In the genomic region with DNA sequence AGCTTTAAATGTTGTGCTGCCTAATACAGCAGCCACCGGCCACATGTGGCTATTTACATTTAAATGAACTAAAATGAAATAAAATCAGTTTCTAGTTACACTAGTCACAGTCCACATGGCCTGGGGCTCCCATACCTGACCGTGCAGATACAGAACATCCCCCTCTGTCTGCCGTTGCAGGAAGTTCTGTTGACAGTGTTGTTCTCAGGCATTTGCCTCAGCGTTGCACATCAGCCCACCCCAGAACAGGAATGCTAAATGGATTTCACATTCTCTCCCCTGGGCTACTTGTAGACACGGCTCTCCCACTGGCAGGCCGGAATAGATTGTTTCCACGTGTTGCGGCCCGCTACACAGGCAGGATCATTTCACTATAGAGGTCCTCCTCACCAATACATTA, we compare ENCODE assay signal across 10 cellular contexts. TPM values are rescaled to one million over a fixed set of nuclear protein-coding genes. Genes with fewer than 3 reads are reported as not detected.
DNase-seq lines count a peak whose midpoint lies in the region; ATAC-seq and TF ChIP-seq lines count a peak whose summit lies in the region.
"Had no signal": no experiment of that assay in that cellular context is flagged by ENCODE, and none has a peak within 500 bp of the region (broad histone marks: within the 10 kb centered on the region; RNA-seq: fewer than 3 reads in every experiment).

No MANE protein-coding gene starts in this region.

- no peaks in the 10 kb centered on the region for H3K9me3 Mint-ChIP-seq in activated CD8-positive, alpha-beta T cell treated with anti-CD3 and anti-CD28 coated beads for 36 hours
- H3K9me3 Mint-ChIP-seq: dendritic cell treated with granulocyte-macrophage colony-stimulating factor and Interleukin-4, amounts not matched to agents 40 ng/mL and 50 ng/mL, for 4 days had no signal

- intact Hi-C loops in HCT116 (cut with micrococcal nuclease) = loop anchor here (10.0 kb wide), 1 partner anchor 93 kb away; no protein-coding TSS in a partner anchor
- intact Hi-C loops in activated CD8-positive, alpha-beta T cell treated with anti-CD3 and anti-CD28 coated beads for 36 hours (cut with micrococcal nuclease) = no loop called here
- intact Hi-C loops in mucosa of descending colon (cut with DNase I, micrococcal nuclease) = no loop called here

- peak; percentile 41 for TF ChIP-seq RAD21 in HCT116 (IDR thresholded peaks at IDR 0.05; ENCODE audit: low read depth)

- RAD21 ChIA-PET in HCT116 (lab: Charles Lee; ENCODE audit: low non-redundant PET in 1 of 2, low total read pairs in 2 of 2, uncharacterized antibody in 2 of 2, unreplicated experiment in 2 of 2) = no interaction called here

- 0 out of 3 replicates have a peak, but pooled peaks have one; percentile 51 for ATAC-seq in DND-41 (ENCODE audit: insufficient read depth, low read depth)
- ATAC-seq in HCT116 = peak; percentile 54; the same call in 1 of the 2 replicates
- no peak for ATAC-seq in activated CD8-positive, alpha-beta T cell treated with anti-CD3 and anti-CD28 coated beads for 36 hours
- no peak for ATAC-seq in HG03159 (IDR thresholded peaks at IDR 0.05; ENCODE audit: unreplicated experiment)
- ATAC-seq in mucosa of descending colon = no peak
- ATAC-seq in GM21360 (IDR thresholded peaks at IDR 0.05; ENCODE audit: unreplicated experiment) = no peak
- ATAC-seq: T-helper 17 cell had no signal

- H3K9me2 ChIP-seq in HCT116 (ENCODE audit: insufficient read depth) = no peaks in the 10 kb centered on the region

- no TSS peak for BruUV-seq in HCT116 (replicated peaks; lab: Mats Ljungman, UMichigan)

- H3K9ac ChIP-seq in DND-41 (ENCODE audit: low read depth, low read length) = no peak overlapping the region
- no peak overlapping the region for H3K9ac ChIP-seq in HCT116 (ENCODE audit: low read length)

- H3K4me3 ChIP-seq in DND-41 (ENCODE audit: low read depth in 1 of 2, low read length in 2 of 2) = no peak overlapping the region
- no peak overlapping the region for H3K4me3 ChIP-seq in HCT116 (replicated peaks in 1 of 2; ENCODE audit: low read depth in 1 of 2, low read length in 2 of 2)
- no peak overlapping the region for H3K4me3 ChIP-seq in kidney epithelial cell (ENCODE audit: low read depth, low read length)
- H3K4me3 ChIP-seq in mucosa of descending colon = no peak overlapping the region

- no peak for TF ChIP-seq POLR2A in HCT116 (IDR thresholded peaks at IDR 0.05; ENCODE audit: borderline replicate concordance, extremely low read depth, insufficient read depth, insufficient read length)

- H3K79me2 ChIP-seq in DND-41 (ENCODE audit: insufficient read depth, low read length) = no peaks in the 10 kb centered on the region
- no peaks in the 10 kb centered on the region for H3K79me2 ChIP-seq in HCT116 (ENCODE audit: insufficient read depth, low read length)

- CTCF ChIA-PET in HCT116 (lab: Charles Lee) = no interaction called here
- CTCF ChIA-PET in activated CD8-positive, alpha-beta T cell treated with anti-CD3 and anti-CD28 coated beads for 36 hours (lab: Charles Lee) = no interaction called here

- no peak overlapping the region for H2AFZ ChIP-seq in DND-41 (ENCODE audit: low read depth, low read length)
- no peak overlapping the region for H2AFZ ChIP-seq in HCT116 (ENCODE audit: low read depth, low read length, poor library complexity, severe bottlenecking)

- H3K27ac ChIP-seq in DND-41 (ENCODE audit: low read length) (no peak overlapping the region), HCT116 (ENCODE audit: low read depth, low read length) (no peak overlapping the region)

- H3K9me3 ChIP-seq in DND-41 (ENCODE audit: insufficient read depth, low read length, severe bottlenecking) (no peaks in the 10 kb centered on the region), HCT116 (ENCODE audit: control insufficient read depth in 1 of 2, insufficient read depth in 1 of 2, low read depth in 1 of 2, low read length in 2 of 2) (no peaks in the 10 kb centered on the region), mucosa of descending colon (no peaks in the 10 kb centered on the region)

- POLR2A ChIA-PET in HCT116 (lab: Charles Lee) = no interaction called here
- POLR2A ChIA-PET in activated CD8-positive, alpha-beta T cell treated with anti-CD3 and anti-CD28 coated beads for 36 hours (lab: Charles Lee) = no interaction called here

- H3K27me3 ChIP-seq in DND-41 (ENCODE audit: insufficient read depth, low read length, poor library complexity) (no peaks in the 10 kb centered on the region), HCT116 (ENCODE audit: insufficient read depth, low read length) (no peaks in the 10 kb centered on the region), kidney epithelial cell (ENCODE audit: control insufficient read depth, insufficient read depth, low read length) (no peaks in the 10 kb centered on the region)

- H3K4me1 ChIP-seq in DND-41 (ENCODE audit: insufficient read depth, low read length) (peaks cover 3% of the 10 kb centered on the region), HCT116 (ENCODE audit: control insufficient read depth in 1 of 2, insufficient read depth in 2 of 2, low read length in 2 of 2) (no peaks in the 10 kb centered on the region), mucosa of descending colon (ENCODE audit: low read depth) (no peaks in the 10 kb centered on the region)

- no peaks in the 10 kb centered on the region for H3K4me1 Mint-ChIP-seq in activated CD8-positive, alpha-beta T cell treated with anti-CD3 and anti-CD28 coated beads for 36 hours (ENCODE audit: low read depth)
- H3K4me1 Mint-ChIP-seq: T-helper 17 cell had no signal

- H3K4me2 ChIP-seq in DND-41 (ENCODE audit: insufficient read depth, low read length) = no peak overlapping the region
- no peak overlapping the region for H3K4me2 ChIP-seq in HCT116 (ENCODE audit: low read length)

- no peak overlapping the region for H3K27ac Mint-ChIP-seq in activated CD8-positive, alpha-beta T cell treated with anti-CD3 and anti-CD28 coated beads for 36 hours
- H3K27ac Mint-ChIP-seq: dendritic cell treated with granulocyte-macrophage colony-stimulating factor and Interleukin-4, amounts not matched to agents 40 ng/mL and 50 ng/mL, for 4 days; T-helper 17 cell had no signal

- TF ChIP-seq CTCF in DND-41 (IDR thresholded peaks at IDR 0.05; ENCODE audit: borderline replicate concordance, extremely low read depth, low read length, poor library complexity, severe bottlenecking) (peak; percentile 53), HCT116 (IDR thresholded peaks at IDR 0.05 in 2 of 3, conservative IDR thresholded peaks at IDR 0.05 in 1 of 3; ENCODE audit: borderline replicate concordance in 1 of 3, insufficient read depth in 1 of 3, low read depth in 2 of 3, low read length in 2 of 3) (peak; percentile 13 to 52 (median 48); a peak in 5 of 6 replicates), kidney epithelial cell (IDR thresholded peaks at IDR 0.05; ENCODE audit: insufficient read depth, low read length, poor library complexity, severe bottlenecking) (peak; percentile 45), mucosa of descending colon (IDR thresholded peaks at IDR 0.05) (no peak)
- no peak for TF ChIP-seq CTCF in activated CD8-positive, alpha-beta T cell treated with anti-CD3 and anti-CD28 coated beads for 36 hours (IDR thresholded peaks at IDR 0.05)

- peaks cover 3% of the 10 kb centered on the region for H3K27me3 Mint-ChIP-seq in activated CD8-positive, alpha-beta T cell treated with anti-CD3 and anti-CD28 coated beads for 36 hours
- H3K27me3 Mint-ChIP-seq: dendritic cell treated with granulocyte-macrophage colony-stimulating factor and Interleukin-4, amounts not matched to agents 40 ng/mL and 50 ng/mL, for 4 days had no signal

- no peak for DNase-seq in DND-41
- DNase-seq in HCT116 (ENCODE audit: low read depth, low spot score) = no peak
- peak; percentile 24 for DNase-seq in activated CD8-positive, alpha-beta T cell treated with anti-CD3 and anti-CD28 coated beads for 36 hours
- DNase-seq in kidney epithelial cell (ENCODE audit: low read depth) = no peak
- no peak for DNase-seq in central memory CD4-positive, alpha-beta T cell
- DNase-seq in mucosa of descending colon = no peak
- DNase-seq: T-helper 17 cell had no signal

- H3K36me3 ChIP-seq in DND-41 (ENCODE audit: insufficient read depth, low read length) = no peaks in the 10 kb centered on the region
- peaks cover 39 to 90% of the 10 kb centered on the region in 2 experiments; a peak in 3 of 4 replicates for H3K36me3 ChIP-seq in HCT116 (ENCODE audit: control insufficient read depth in 1 of 2, insufficient read depth in 2 of 2, low read length in 2 of 2)
- H3K36me3 ChIP-seq in kidney epithelial cell (ENCODE audit: control insufficient read depth, insufficient read depth, low read length) = peaks cover 13% of the 10 kb centered on the region
- peaks cover 10% of the 10 kb centered on the region for H3K36me3 ChIP-seq in mucosa of descending colon (ENCODE audit: low read depth)

- no peaks in the 10 kb centered on the region for H4K20me1 ChIP-seq in DND-41 (ENCODE audit: insufficient read depth, low read length)
- no peaks in the 10 kb centered on the region for H4K20me1 ChIP-seq in HCT116 (ENCODE audit: insufficient read depth)

- no peak overlapping the region for H3K4me3 Mint-ChIP-seq in activated CD8-positive, alpha-beta T cell treated with anti-CD3 and anti-CD28 coated beads for 36 hours
- H3K4me3 Mint-ChIP-seq: dendritic cell treated with granulocyte-macrophage colony-stimulating factor and Interleukin-4, amounts not matched to agents 40 ng/mL and 50 ng/mL, for 4 days; T-helper 17 cell had no signal

- no peaks in the 10 kb centered on the region for H3K36me3 Mint-ChIP-seq in activated CD8-positive, alpha-beta T cell treated with anti-CD3 and anti-CD28 coated beads for 36 hours (ENCODE audit: low read depth)

RNA-seq across cellular contexts. Expression of a gene that starts 26.3 kb away (rescaled TPM):
- total RNA-seq in HCT116 (2021; ENCODE audit: unreplicated experiment) = 31.9 TPM
- 25.3 and 25.7 TPM in 2 replicates for polyA plus RNA-seq in HCT116 (2012)
- total RNA-seq in activated CD8-positive, alpha-beta T cell treated with anti-CD3 and anti-CD28 coated beads for 36 hours = under 1 TPM; 0.41 to 0.58 TPM
- 132 and 150 TPM in 2 replicates for total RNA-seq in kidney epithelial cell
- total RNA-seq in mucosa of descending colon = 100 to 1,000 TPM in 1 of 3 donors, 10 to 100 TPM in 2; 87.1 to 104 (median 94.4) TPM

Comparison
In these comparisons a context has a peak if more than half of its experiments do, and no peak if none do; other contexts are left out.
1. ATAC-seq: peak in DND-41 (single experiment) and HCT116 (single experiment); none in activated CD8-positive, alpha-beta T cell treated with anti-CD3 and anti-CD28 coated beads for 36 hours (single experiment), HG03159 (single experiment), mucosa of descending colon (single experiment) and GM21360 (single experiment).
2. CTCF ChIP-seq: peak in DND-41 (single experiment), HCT116 (3 of 3) and kidney epithelial cell (single experiment); none in activated CD8-positive, alpha-beta T cell treated with anti-CD3 and anti-CD28 coated beads for 36 hours (single experiment) and mucosa of descending colon (single experiment).
3. RNA of a gene that starts 26.3 kb away (total RNA-seq): 132 to 150 TPM in kidney epithelial cell, 87.1 to 104 TPM in mucosa of descending colon and 31.9 TPM in HCT116 (single experiment); 0.41 to 0.58 TPM in activated CD8-positive, alpha-beta T cell treated with anti-CD3 and anti-CD28 coated beads for 36 hours; every median in the first group is over 10 times any median in the second.